Comparison of ENCODE assay signal across 6 cellular contexts in genomic region chr10:125575843-125576242, GRCh38.
"Had no signal": no experiment of that assay in that cellular context is flagged by ENCODE, and none has a peak within 500 bp of the region (broad histone marks: within the 10 kb centered on the region; RNA-seq: fewer than 3 reads in every experiment).

No MANE protein-coding gene starts in this region.

- H3K4me2 ChIP-seq: GM23338 had no signal

- ATAC-seq: GM23338, K562 had no signal

- H3K4me3 ChIP-seq: GM23338, HAP-1, K562 had no signal

- H3K4me3 Mint-ChIP-seq: GM23338 had no signal

- FAIRE-seq: HTR-8/SVneo, K562 had no signal

- H3K4me1 Mint-ChIP-seq: GM23338 had no signal

- H2AFZ ChIP-seq: GM23338 had no signal

- H3K4me1 ChIP-seq: HAP-1 had no signal

- H3K27ac Mint-ChIP-seq: GM23338 had no signal

- H3K9me3 ChIP-seq: HAP-1 had no signal

- DNase-seq: H7, KG1 had no signal

- H3K36me3 ChIP-seq: HAP-1 had no signal
